ENCODE assay signal across 8 cellular contexts in the genomic region with DNA sequence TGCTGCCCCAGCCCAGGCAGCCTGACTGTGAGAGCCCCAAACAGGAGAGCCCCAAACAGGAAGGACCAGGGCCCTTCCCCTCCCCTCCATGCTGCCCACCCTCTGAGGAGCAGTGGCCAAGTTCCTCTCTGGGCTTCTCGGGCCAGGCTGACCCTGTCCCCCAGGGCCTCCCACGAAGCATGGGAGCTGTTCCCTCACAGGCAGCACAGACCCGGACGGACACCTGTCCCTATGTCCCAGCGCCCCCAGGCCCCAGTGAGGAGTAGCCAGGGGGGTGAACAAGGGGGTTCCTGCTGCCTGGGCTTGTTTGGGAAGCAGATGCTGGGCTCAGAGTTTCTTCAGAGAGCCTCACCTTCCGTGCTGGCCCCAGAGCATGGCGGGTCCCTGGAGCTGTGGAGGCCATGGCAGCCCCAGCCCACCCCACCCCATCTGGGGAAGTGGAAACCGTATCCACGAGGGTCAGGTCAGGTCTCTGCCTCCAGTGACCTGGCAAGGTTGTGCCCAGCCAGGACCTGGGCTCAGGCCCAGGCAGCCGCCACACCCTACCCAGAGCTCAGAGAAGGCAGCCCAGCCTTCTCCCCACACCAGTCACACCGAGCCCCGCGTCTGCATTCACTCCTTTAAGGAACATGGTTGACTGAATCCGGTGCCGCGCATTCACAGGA. TPM values are rescaled to one million over a fixed set of nuclear protein-coding genes. Genes with fewer than 3 reads are reported as not detected.
"Had no signal": no experiment of that assay in that cellular context is flagged by ENCODE, and none has a peak within 500 bp of the region (broad histone marks: within the 10 kb centered on the region; RNA-seq: fewer than 3 reads in every experiment).

No MANE protein-coding gene starts in this region.

RNA-seq across cellular contexts. Expression of gene ALPP, which starts 40.3 kb away (rescaled TPM):
- total RNA-seq: activated CD8-positive, alpha-beta memory T cell treated with anti-CD3 and anti-CD28 coated beads, Interleukin-2, amount 10 ng/mL, durations not matched to agents 7 days and 5 days; activated CD8-positive, alpha-beta T cell treated with anti-CD3 and anti-CD28 coated beads for 36 hours; activated T-cell treated with anti-CD3 and anti-CD28 coated beads, Interleukin-2, amount 50 U/mL, for 72 hours; activated T-helper 2 cell treated with anti-CD3 and anti-CD28 coated beads, Interferon-gamma antibody, Interleukin-2, Interleukin-4, amounts not matched to agents 10 μg/mL and 5 μg/mL and 100 μg/mL, durations not matched to agents 14 hours and 24 hours and 36 hours; LHCN-M2; Peyer's patch; SK-MEL-5 had no signal
- polyA plus RNA-seq: IgD-negative memory B cell had no signal
